Comparison of ENCODE assay signal across 11 cellular contexts in the genomic region with DNA sequence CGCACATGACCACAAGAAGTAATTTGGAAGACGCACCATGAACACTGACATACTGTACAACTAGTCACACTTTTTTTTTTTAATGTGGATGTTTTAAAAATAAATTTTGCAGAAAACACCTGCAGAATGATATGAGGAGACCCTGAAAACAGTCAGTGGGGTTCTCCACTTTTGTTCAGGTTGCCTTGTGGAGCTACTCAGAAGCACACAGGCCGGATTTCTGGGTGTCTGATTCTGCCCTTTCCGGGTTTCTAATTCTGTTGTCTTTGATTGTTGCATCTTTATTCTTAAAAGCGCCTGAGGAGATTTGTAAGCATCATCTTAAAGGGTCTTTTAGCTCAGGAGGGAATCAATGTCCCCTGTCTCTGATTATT.
A peak's percentile ranks its signal among the peaks of the same experiment; 100 is the strongest.
DNase-seq lines count a peak whose midpoint lies in the region; ATAC-seq and TF ChIP-seq lines count a peak whose summit lies in the region.
"Had no signal": no experiment of that assay in that cellular context is flagged by ENCODE, and none has a peak within 500 bp of the region (broad histone marks: within the 10 kb centered on the region; RNA-seq: fewer than 3 reads in every experiment).

No MANE protein-coding gene starts in this region.

- intact Hi-C loops in right lobe of liver (cut with DNase I) (loop anchor here in 1 of 2 donors (10.0 kb wide), 1 partner anchor 74 kb away; no protein-coding TSS in a partner anchor), PC-9 (cut with micrococcal nuclease; ENCODE audit: unreplicated experiment) (loop anchor here (2.0 to 5.0 kb wide), 2 partner anchors 36 to 310 kb away; no protein-coding TSS in a partner anchor)

- peaks cover 32% of the 10 kb centered on the region for H3K36me3 ChIP-seq in SK-N-MC (ENCODE audit: insufficient read depth, low read length)
- H3K36me3 ChIP-seq in right lobe of liver, result peaks cover 0 to 17% (median 4%) of the 10 kb centered on the region in 4 donors
- H3K36me3 ChIP-seq in subcutaneous abdominal adipose tissue (ENCODE audit: control insufficient read depth in 5 of 5, insufficient read depth in 5 of 5, low read length in 5 of 5), result peaks cover 3 to 54% (median 43%) of the 10 kb centered on the region in 5 donors
- no peaks in the 10 kb centered on the region for H3K36me3 ChIP-seq in PC-9 (ENCODE audit: low read depth)

- no TSS peak for BruUV-seq in PC-9 (replicated peaks; lab: Mats Ljungman, UMichigan)

- H3K4me1 Mint-ChIP-seq in activated naive CD4-positive, alpha-beta T cell treated with anti-CD3 and anti-CD28 coated beads, Interleukin-2, amount 10 ng/mL, durations not matched to agents 7 days and 5 days, result peaks cover 22% of the 10 kb centered on the region

- H3K9ac ChIP-seq in SK-N-MC (ENCODE audit: insufficient read length), result no peak overlapping the region
- H3K9ac ChIP-seq in subcutaneous abdominal adipose tissue (ENCODE audit: low read length in 5 of 5), result peak overlapping the region in 1 of 5 donors; percentile 37

- DNase-seq in activated naive CD4-positive, alpha-beta T cell treated with anti-CD3 and anti-CD28 coated beads, Interleukin-2, amount 10 ng/mL, durations not matched to agents 7 days and 5 days, result no peak
- DNase-seq in activated naive CD4-positive, alpha-beta T cell treated with anti-CD3 and anti-CD28 coated beads, Interleukin-2, amount 50 U/mL, for 16 hours, result no peak
- DNase-seq in SK-N-MC (ENCODE audit: low read depth, low spot score), result no peak
- no peak for DNase-seq in right lobe of liver
- no peak for DNase-seq in PC-9
- no peak for DNase-seq in Kasumi-1 (lab: John Stamatoyannopoulos, UW)
- DNase-seq in left lobe of liver (ENCODE audit: low spot score), result no peak

- peaks cover 0 to 89% (median 40%) of the 10 kb centered on the region in 4 donors for H3K4me1 ChIP-seq in right lobe of liver
- peaks cover 7 to 48% (median 35%) of the 10 kb centered on the region in 5 donors for H3K4me1 ChIP-seq in subcutaneous abdominal adipose tissue (ENCODE audit: control insufficient read depth in 5 of 5, insufficient read depth in 5 of 5, low read length in 5 of 5)
- peaks cover 62% of the 10 kb centered on the region for H3K4me1 ChIP-seq in PC-9 (replicated peaks; ENCODE audit: insufficient read depth)

- H3K4me3 Mint-ChIP-seq in activated naive CD4-positive, alpha-beta T cell treated with anti-CD3 and anti-CD28 coated beads, Interleukin-2, amount 10 ng/mL, durations not matched to agents 7 days and 5 days, result no peak overlapping the region
- H3K4me3 Mint-ChIP-seq: activated CD4-positive, alpha-beta T cell treated with anti-CD3 and anti-CD28 coated beads, Interleukin-2, amount 10 ng/mL, durations not matched to agents 24 days and 14 days; neural crest cell had no signal

- POLR2A ChIA-PET in PC-9 (lab: Charles Lee; ENCODE audit: unreplicated experiment), result no interaction called here

- TF ChIP-seq CTCF in right lobe of liver (IDR thresholded peaks at IDR 0.05) (no peak), PC-9 (conservative IDR thresholded peaks at IDR 0.05) (no peak)

- no peak overlapping the region for H3K4me2 ChIP-seq in PC-9
- H3K4me2 ChIP-seq: A549 had no signal

- peaks cover 36% of the 10 kb centered on the region; the same call in 1 of the 2 replicates for H3F3A ChIP-seq in PC-9 (ENCODE audit: insufficient read depth, low read depth)

- CTCF ChIA-PET in activated naive CD4-positive, alpha-beta T cell treated with anti-CD3 and anti-CD28 coated beads, Interleukin-2, amount 10 ng/mL, durations not matched to agents 7 days and 5 days (lab: Charles Lee), result interaction anchor here (0.6 to 2.5 kb wide), 22 partner anchors 11 to 564 kb away, joined by 3 to 10 read pairs (median 4); no protein-coding TSS in a partner anchor
- CTCF ChIA-PET in PC-9 (lab: Charles Lee), result interaction anchor here (0.5 to 0.8 kb wide), 5 partner anchors 417 to 735 kb away, joined by 3 to 4 read pairs (median 4); no protein-coding TSS in a partner anchor

- no peak for TF ChIP-seq POLR2A in right lobe of liver (IDR thresholded peaks at IDR 0.05)

- no peaks in the 10 kb centered on the region for H3K9me2 ChIP-seq in PC-9 (ENCODE audit: insufficient read depth)

- H3K79me2 ChIP-seq in PC-9 (ENCODE audit: low read depth), result peaks cover 29% of the 10 kb centered on the region

- no peak overlapping the region for H3K4me3 ChIP-seq in SK-N-MC
- no peak overlapping the region for H3K4me3 ChIP-seq in right lobe of liver
- no peak overlapping the region for H3K4me3 ChIP-seq in subcutaneous abdominal adipose tissue (ENCODE audit: low read depth in 1 of 5, low read length in 5 of 5)
- no peak overlapping the region for H3K4me3 ChIP-seq in PC-9
- H3K4me3 ChIP-seq: A549 had no signal

- 81% methylated on average over 4 of the region's 5 CpGs for WGBS in right lobe of liver (ENCODE audit: insufficient coverage, low coverage, low lambda C conversion rate, missing lambda C conversion rate)

- no peaks in the 10 kb centered on the region for H3K9me3 Mint-ChIP-seq in activated naive CD4-positive, alpha-beta T cell treated with anti-CD3 and anti-CD28 coated beads, Interleukin-2, amount 10 ng/mL, durations not matched to agents 7 days and 5 days
- H3K9me3 Mint-ChIP-seq: activated CD4-positive, alpha-beta T cell treated with anti-CD3 and anti-CD28 coated beads, Interleukin-2, amount 10 ng/mL, durations not matched to agents 24 days and 14 days; neural crest cell had no signal

- ATAC-seq in right lobe of liver (no peak), left lobe of liver (no peak)

- H3K27ac ChIP-seq in SK-N-MC, result peak overlapping the region; percentile 96; the same call in 1 of the 2 replicates
- H3K27ac ChIP-seq in right lobe of liver, result peak overlapping the region; percentile 40 to 90 (median 61)
- peak overlapping the region; percentile 71 for H3K27ac ChIP-seq in subcutaneous abdominal adipose tissue (ENCODE audit: low read depth, low read length)
- H3K27ac ChIP-seq in PC-9, result no peak overlapping the region

- H3K9me3 ChIP-seq in SK-N-MC (ENCODE audit: low read depth, low read length), result no peaks in the 10 kb centered on the region
- no peaks in the 10 kb centered on the region for H3K9me3 ChIP-seq in right lobe of liver
- no peaks in the 10 kb centered on the region for H3K9me3 ChIP-seq in subcutaneous abdominal adipose tissue (ENCODE audit: control insufficient read depth in 5 of 5, low read length in 5 of 5)
- no peaks in the 10 kb centered on the region for H3K9me3 ChIP-seq in PC-9 (ENCODE audit: insufficient read depth, low read depth)
- H3K9me3 ChIP-seq: A549 had no signal

- H3K27me3 Mint-ChIP-seq in activated naive CD4-positive, alpha-beta T cell treated with anti-CD3 and anti-CD28 coated beads, Interleukin-2, amount 10 ng/mL, durations not matched to agents 7 days and 5 days, result no peaks in the 10 kb centered on the region
- H3K27me3 Mint-ChIP-seq: activated CD4-positive, alpha-beta T cell treated with anti-CD3 and anti-CD28 coated beads, Interleukin-2, amount 10 ng/mL, durations not matched to agents 24 days and 14 days had no signal

- peaks cover 24% of the 10 kb centered on the region for H3K36me3 Mint-ChIP-seq in activated naive CD4-positive, alpha-beta T cell treated with anti-CD3 and anti-CD28 coated beads, Interleukin-2, amount 10 ng/mL, durations not matched to agents 7 days and 5 days

- no peaks in the 10 kb centered on the region for H4K20me1 ChIP-seq in PC-9 (ENCODE audit: insufficient read depth)

- no peak overlapping the region for H2AFZ ChIP-seq in PC-9

- peak overlapping the region; percentile 52 for H3K27ac Mint-ChIP-seq in activated naive CD4-positive, alpha-beta T cell treated with anti-CD3 and anti-CD28 coated beads, Interleukin-2, amount 10 ng/mL, durations not matched to agents 7 days and 5 days
- H3K27ac Mint-ChIP-seq: activated CD4-positive, alpha-beta T cell treated with anti-CD3 and anti-CD28 coated beads, Interleukin-2, amount 10 ng/mL, durations not matched to agents 24 days and 14 days had no signal

- H3K27me3 ChIP-seq in right lobe of liver (no peaks in the 10 kb centered on the region), subcutaneous abdominal adipose tissue (ENCODE audit: control insufficient read depth in 5 of 5, insufficient read depth in 4 of 5, low read length in 5 of 5) (no peaks in the 10 kb centered on the region), PC-9 (ENCODE audit: insufficient read depth, low read depth) (no peaks in the 10 kb centered on the region)
